ENCODE assay signal across 42 cellular contexts in genomic region chr11:7706377-7706776, GRCh38. TPM values are rescaled to one million over a fixed set of nuclear protein-coding genes. Genes with fewer than 3 reads are reported as not detected.
"Had no signal": no experiment of that assay in that cellular context is flagged by ENCODE, and none has a peak within 500 bp of the region (broad histone marks: within the 10 kb centered on the region; RNA-seq: fewer than 3 reads in every experiment).

OVCH2 (minus strand) TSS chr11:7706477; CDS start chr11:7706394, 83 bp downstream.

- DNase-seq: activated effector memory CD4-positive, alpha-beta T cell treated with anti-CD3 and anti-CD28 coated beads, Interleukin-2, amount 50 U/mL, for 16 hours; activated effector memory CD4-positive, alpha-beta T cell treated with Interleukin-2 at 50 U/mL for 16 hours; activated gamma-delta T cell; activated gamma-delta T cell treated with Interleukin-2 at 50 U/mL for 16 hours; activated naive CD4-positive, alpha-beta T cell; activated naive CD4-positive, alpha-beta T cell treated with anti-CD3 and anti-CD28 coated beads for 36 hours; activated naive CD4-positive, alpha-beta T cell treated with anti-CD3 and anti-CD28 coated beads, Interleukin-2, amount 10 ng/mL, durations not matched to agents 7 days and 5 days; activated naive CD4-positive, alpha-beta T cell treated with anti-CD3 and anti-CD28 coated beads, Interleukin-2, amount 50 U/mL, for 16 hours; activated naive CD4-positive, alpha-beta T cell treated with Interleukin-2 at 50 U/mL for 16 hours; activated naive CD8-positive, alpha-beta T cell treated with anti-CD3 and anti-CD28 coated beads for 36 hours; activated naive CD8-positive, alpha-beta T cell treated with anti-CD3 and anti-CD28 coated beads, Interleukin-2, amount 10 ng/mL, durations not matched to agents 7 days and 5 days; activated naive CD8-positive, alpha-beta T cell treated with anti-CD3 and anti-CD28 coated beads, Interleukin-2, amount 50 U/mL, for 24 hours; activated T-cell treated with anti-CD3 and anti-CD28 coated beads, Interleukin-2, amount 50 U/mL, for 1 hour; activated T-cell treated with anti-CD3 and anti-CD28 coated beads, Interleukin-2, amount 50 U/mL, for 24 hours; activated T-cell treated with anti-CD3 and anti-CD28 coated beads, Interleukin-2, amount 50 U/mL, for 4 hours; activated T-cell treated with anti-CD3 and anti-CD28 coated beads, Interleukin-2, amount 50 U/mL, for 48 hours; activated T-cell treated with anti-CD3 and anti-CD28 coated beads, Interleukin-2, amount 50 U/mL, for 72 hours; adrenal gland; amniotic stem cell; amygdala; anterior cingulate cortex; aorta; body of pancreas; brain microvascular endothelial cell; caudate nucleus; central memory CD4-positive, alpha-beta T cell; cerebellar nuclear complex had no signal

- H3K4me3 Mint-ChIP-seq: activated naive CD4-positive, alpha-beta T cell treated with anti-CD3 and anti-CD28 coated beads for 36 hours; activated naive CD4-positive, alpha-beta T cell treated with anti-CD3 and anti-CD28 coated beads, Interleukin-2, amount 10 ng/mL, durations not matched to agents 7 days and 5 days; activated naive CD4-positive, alpha-beta T cell treated with anti-CD3 and anti-CD28 coated beads, Interleukin-2, amount 50 U/mL, for 24 hours; activated naive CD8-positive, alpha-beta T cell; activated naive CD8-positive, alpha-beta T cell treated with anti-CD3 and anti-CD28 coated beads for 36 hours; activated naive CD8-positive, alpha-beta T cell treated with anti-CD3 and anti-CD28 coated beads, Interleukin-2, amount 10 ng/mL, durations not matched to agents 7 days and 5 days; activated naive CD8-positive, alpha-beta T cell treated with anti-CD3 and anti-CD28 coated beads, Interleukin-2, amount 50 U/mL, for 24 hours; activated T-cell treated with anti-CD3 and anti-CD28 coated beads, Interleukin-2, amount 50 U/mL, for 24 hours; activated T-cell treated with anti-CD3 and anti-CD28 coated beads, Interleukin-2, amount 50 U/mL, for 4 hours; activated T-cell treated with anti-CD3 and anti-CD28 coated beads, Interleukin-2, amount 50 U/mL, for 72 hours; activated T-helper 1 cell treated with anti-CD3 and anti-CD28 coated beads, Interleukin-12 subunit alpha, Interleukin-12 subunit beta, Interleukin-2, Interleukin-4 antibody, amounts not matched to agents 30 ng/mL and 10 ng/mL and 1 ng/mL, durations not matched to agents 14 hours and 24 hours and 36 hours; activated T-helper 17 cell treated with anti-CD3 and anti-CD28 coated beads, Interleukin-2, amount 50 U/mL, for 72 hours; brain; central memory CD8-positive, alpha-beta T cell had no signal

- H3K4me3 ChIP-seq: adrenal gland, ascending aorta, body of pancreas, breast epithelium, cardiac muscle cell had no signal

- H3K36me3 Mint-ChIP-seq: activated naive CD4-positive, alpha-beta T cell treated with anti-CD3 and anti-CD28 coated beads, Interleukin-2, amount 10 ng/mL, durations not matched to agents 7 days and 5 days; activated naive CD4-positive, alpha-beta T cell treated with anti-CD3 and anti-CD28 coated beads, Interleukin-2, amount 50 U/mL, for 24 hours; activated naive CD4-positive, alpha-beta T cell treated with anti-CD3 and anti-CD28 coated beads, Interleukin-2, amount 50 U/mL, for 72 hours; activated naive CD8-positive, alpha-beta T cell; activated naive CD8-positive, alpha-beta T cell treated with anti-CD3 and anti-CD28 coated beads for 36 hours; activated naive CD8-positive, alpha-beta T cell treated with anti-CD3 and anti-CD28 coated beads, Interleukin-2, amount 10 ng/mL, durations not matched to agents 7 days and 5 days; brain had no signal

- H3K27me3 ChIP-seq: adrenal gland, ascending aorta, body of pancreas, brain microvascular endothelial cell, breast epithelium had no signal

- H3K27ac Mint-ChIP-seq: activated naive CD4-positive, alpha-beta T cell treated with anti-CD3 and anti-CD28 coated beads for 36 hours; activated naive CD4-positive, alpha-beta T cell treated with anti-CD3 and anti-CD28 coated beads, Interleukin-2, amount 10 ng/mL, durations not matched to agents 7 days and 5 days; activated naive CD4-positive, alpha-beta T cell treated with anti-CD3 and anti-CD28 coated beads, Interleukin-2, amount 50 U/mL, for 24 hours; activated naive CD4-positive, alpha-beta T cell treated with anti-CD3 and anti-CD28 coated beads, Interleukin-2, amount 50 U/mL, for 72 hours; activated naive CD8-positive, alpha-beta T cell; activated naive CD8-positive, alpha-beta T cell treated with anti-CD3 and anti-CD28 coated beads for 36 hours; activated naive CD8-positive, alpha-beta T cell treated with anti-CD3 and anti-CD28 coated beads, Interleukin-2, amount 10 ng/mL, durations not matched to agents 7 days and 5 days; activated naive CD8-positive, alpha-beta T cell treated with anti-CD3 and anti-CD28 coated beads, Interleukin-2, amount 50 U/mL, for 24 hours; activated T-cell treated with anti-CD3 and anti-CD28 coated beads, Interleukin-2, amount 50 U/mL, for 24 hours; activated T-cell treated with anti-CD3 and anti-CD28 coated beads, Interleukin-2, amount 50 U/mL, for 72 hours; activated T-helper 1 cell treated with anti-CD3 and anti-CD28 coated beads, Interleukin-12 subunit alpha, Interleukin-12 subunit beta, Interleukin-2, Interleukin-4 antibody, amounts not matched to agents 30 ng/mL and 10 ng/mL and 1 ng/mL, durations not matched to agents 14 hours and 24 hours and 36 hours; activated T-helper 17 cell treated with anti-CD3 and anti-CD28 coated beads, Interleukin-2, amount 50 U/mL, for 72 hours; activated T-helper 2 cell treated with anti-CD3 and anti-CD28 coated beads, Interferon-gamma antibody, Interleukin-2, Interleukin-4, amounts not matched to agents 10 μg/mL and 5 μg/mL and 100 μg/mL, durations not matched to agents 14 hours and 24 hours and 36 hours; brain had no signal

- H3K27ac ChIP-seq: adrenal gland, ascending aorta, body of pancreas, brain microvascular endothelial cell, breast epithelium, cardiac muscle cell had no signal

- FAIRE-seq: astrocyte, bronchial epithelial cell had no signal

- H3K4me1 ChIP-seq: adrenal gland, ascending aorta, body of pancreas, breast epithelium had no signal

- H3K4me1 Mint-ChIP-seq: activated naive CD4-positive, alpha-beta T cell treated with anti-CD3 and anti-CD28 coated beads, Interleukin-2, amount 10 ng/mL, durations not matched to agents 7 days and 5 days; activated naive CD4-positive, alpha-beta T cell treated with anti-CD3 and anti-CD28 coated beads, Interleukin-2, amount 50 U/mL, for 24 hours; activated naive CD8-positive, alpha-beta T cell treated with anti-CD3 and anti-CD28 coated beads for 36 hours; activated naive CD8-positive, alpha-beta T cell treated with anti-CD3 and anti-CD28 coated beads, Interleukin-2, amount 10 ng/mL, durations not matched to agents 7 days and 5 days; activated naive CD8-positive, alpha-beta T cell treated with anti-CD3 and anti-CD28 coated beads, Interleukin-2, amount 50 U/mL, for 24 hours; activated T-helper 17 cell treated with anti-CD3 and anti-CD28 coated beads, Interleukin-2, amount 50 U/mL, for 72 hours; brain; central memory CD8-positive, alpha-beta T cell had no signal

- H3K36me3 ChIP-seq: adrenal gland, ascending aorta, brain microvascular endothelial cell, breast epithelium, cardiac muscle cell had no signal

- ATAC-seq: activated naive CD4-positive, alpha-beta T cell treated with anti-CD3 and anti-CD28 coated beads, Interleukin-2, amount 50 U/mL, for 72 hours; activated naive CD8-positive, alpha-beta T cell treated with anti-CD3 and anti-CD28 coated beads, Interleukin-2, amount 50 U/mL, for 24 hours; activated T-cell treated with anti-CD3 and anti-CD28 coated beads, Interleukin-2, amount 50 U/mL, for 4 hours; activated T-cell treated with anti-CD3 and anti-CD28 coated beads, Interleukin-2, amount 50 U/mL, for 72 hours; activated T-helper 17 cell treated with anti-CD3 and anti-CD28 coated beads, Interleukin-2, amount 50 U/mL, for 72 hours; body of pancreas had no signal

- H3K9me3 Mint-ChIP-seq: activated naive CD4-positive, alpha-beta T cell treated with anti-CD3 and anti-CD28 coated beads for 36 hours; activated naive CD4-positive, alpha-beta T cell treated with anti-CD3 and anti-CD28 coated beads, Interleukin-2, amount 10 ng/mL, durations not matched to agents 7 days and 5 days; activated naive CD4-positive, alpha-beta T cell treated with anti-CD3 and anti-CD28 coated beads, Interleukin-2, amount 50 U/mL, for 24 hours; activated naive CD4-positive, alpha-beta T cell treated with anti-CD3 and anti-CD28 coated beads, Interleukin-2, amount 50 U/mL, for 72 hours; activated naive CD8-positive, alpha-beta T cell treated with anti-CD3 and anti-CD28 coated beads for 36 hours; activated naive CD8-positive, alpha-beta T cell treated with anti-CD3 and anti-CD28 coated beads, Interleukin-2, amount 50 U/mL, for 24 hours; activated T-cell treated with anti-CD3 and anti-CD28 coated beads, Interleukin-2, amount 50 U/mL, for 4 hours; activated T-cell treated with anti-CD3 and anti-CD28 coated beads, Interleukin-2, amount 50 U/mL, for 72 hours; activated T-helper 1 cell treated with anti-CD3 and anti-CD28 coated beads, Interleukin-12 subunit alpha, Interleukin-12 subunit beta, Interleukin-2, Interleukin-4 antibody, amounts not matched to agents 30 ng/mL and 10 ng/mL and 1 ng/mL, durations not matched to agents 14 hours and 24 hours and 36 hours; activated T-helper 17 cell treated with anti-CD3 and anti-CD28 coated beads, Interleukin-2, amount 50 U/mL, for 72 hours; activated T-helper 2 cell treated with anti-CD3 and anti-CD28 coated beads, Interferon-gamma antibody, Interleukin-2, Interleukin-4, amounts not matched to agents 10 μg/mL and 5 μg/mL and 100 μg/mL, durations not matched to agents 14 hours and 24 hours and 36 hours; central memory CD8-positive, alpha-beta T cell had no signal

- H3K9me3 ChIP-seq: adrenal gland, ascending aorta, body of pancreas, breast epithelium had no signal

RNA-seq across cellular contexts. Expression of gene OVCH2, which starts in this region (rescaled TPM):
- total RNA-seq: activated naive CD4-positive, alpha-beta T cell treated with anti-CD3 and anti-CD28 coated beads for 36 hours; activated naive CD4-positive, alpha-beta T cell treated with anti-CD3 and anti-CD28 coated beads, Interleukin-2, amount 50 U/mL, for 72 hours; activated naive CD8-positive, alpha-beta T cell treated with anti-CD3 and anti-CD28 coated beads for 36 hours; activated naive CD8-positive, alpha-beta T cell treated with anti-CD3 and anti-CD28 coated beads, Interleukin-2, amount 10 ng/mL, durations not matched to agents 7 days and 5 days; activated T-cell treated with anti-CD3 and anti-CD28 coated beads, Interleukin-2, amount 50 U/mL, for 4 hours; activated T-cell treated with anti-CD3 and anti-CD28 coated beads, Interleukin-2, amount 50 U/mL, for 72 hours; activated T-helper 1 cell treated with anti-CD3 and anti-CD28 coated beads, Interleukin-12 subunit alpha, Interleukin-12 subunit beta, Interleukin-2, Interleukin-4 antibody, amounts not matched to agents 30 ng/mL and 10 ng/mL and 1 ng/mL, durations not matched to agents 14 hours and 24 hours and 36 hours; activated T-helper 17 cell treated with anti-CD3 and anti-CD28 coated beads, Interleukin-2, amount 50 U/mL, for 72 hours; activated T-helper 2 cell treated with anti-CD3 and anti-CD28 coated beads, Interferon-gamma antibody, Interleukin-2, Interleukin-4, amounts not matched to agents 10 μg/mL and 5 μg/mL and 100 μg/mL, durations not matched to agents 14 hours and 24 hours and 36 hours; adrenal gland; ascending aorta; body of pancreas; cardiac muscle cell; cardiac septum; cerebellum had no signal
- polyA plus RNA-seq: adrenal gland, cardiac muscle cell had no signal
